Comparison of ENCODE assay signal across 33 cellular contexts in genomic region chr16:8550728-8551387, GRCh38. TPM values are rescaled to one million over a fixed set of nuclear protein-coding genes. Genes with fewer than 3 reads are reported as not detected.
"Had no signal": no experiment of that assay in that cellular context is flagged by ENCODE, and none has a peak within 500 bp of the region (broad histone marks: within the 10 kb centered on the region; RNA-seq: fewer than 3 reads in every experiment).

No MANE protein-coding gene starts in this region.

- H3K4me1 Mint-ChIP-seq: activated CD4-positive, alpha-beta memory T cell treated with anti-CD3 and anti-CD28 coated beads, Interleukin-2, amount 10 ng/mL, durations not matched to agents 7 days and 5 days; activated CD4-positive, alpha-beta T cell treated with anti-CD3 and anti-CD28 coated beads, Interleukin-2, amount 10 ng/mL, durations not matched to agents 7 days and 5 days; activated T-helper 17 cell treated with anti-CD3 and anti-CD28 coated beads, Interleukin-2, amount 50 U/mL, for 72 hours had no signal

- H3K27ac Mint-ChIP-seq: activated CD4-positive, alpha-beta memory T cell treated with anti-CD3 and anti-CD28 coated beads, Interleukin-2, amount 10 ng/mL, durations not matched to agents 7 days and 5 days; activated CD4-positive, alpha-beta T cell treated with anti-CD3 and anti-CD28 coated beads, Interleukin-2, amount 10 ng/mL, durations not matched to agents 7 days and 5 days; activated naive CD8-positive, alpha-beta T cell; activated T-helper 17 cell treated with anti-CD3 and anti-CD28 coated beads, Interleukin-2, amount 50 U/mL, for 72 hours; effector memory CD8-positive, alpha-beta T cell had no signal

- ATAC-seq: activated T-cell treated with anti-CD3 and anti-CD28 coated beads, Interleukin-2, amount 50 U/mL, for 4 hours; activated T-helper 17 cell treated with anti-CD3 and anti-CD28 coated beads, Interleukin-2, amount 50 U/mL, for 72 hours; effector memory CD8-positive, alpha-beta T cell; gastroesophageal sphincter had no signal

- H3K27me3 ChIP-seq: brain microvascular endothelial cell had no signal

- H3K9me3 Mint-ChIP-seq: activated CD4-positive, alpha-beta memory T cell treated with anti-CD3 and anti-CD28 coated beads, Interleukin-2, amount 10 ng/mL, durations not matched to agents 7 days and 5 days; activated CD4-positive, alpha-beta T cell treated with anti-CD3 and anti-CD28 coated beads, Interleukin-2, amount 10 ng/mL, durations not matched to agents 7 days and 5 days; activated T-cell treated with anti-CD3 and anti-CD28 coated beads, Interleukin-2, amount 50 U/mL, for 4 hours; activated T-helper 17 cell treated with anti-CD3 and anti-CD28 coated beads, Interleukin-2, amount 50 U/mL, for 72 hours; effector memory CD8-positive, alpha-beta T cell had no signal

- H3K4me3 ChIP-seq: esophagus muscularis mucosa, gastroesophageal sphincter had no signal

- H3K27ac ChIP-seq: brain microvascular endothelial cell, esophagus muscularis mucosa, gastroesophageal sphincter had no signal

- H3K4me3 Mint-ChIP-seq: activated CD4-positive, alpha-beta memory T cell treated with anti-CD3 and anti-CD28 coated beads, Interleukin-2, amount 10 ng/mL, durations not matched to agents 7 days and 5 days; activated CD4-positive, alpha-beta T cell treated with anti-CD3 and anti-CD28 coated beads, Interleukin-2, amount 10 ng/mL, durations not matched to agents 7 days and 5 days; activated naive CD8-positive, alpha-beta T cell; activated T-cell treated with anti-CD3 and anti-CD28 coated beads, Interleukin-2, amount 50 U/mL, for 4 hours; activated T-helper 17 cell treated with anti-CD3 and anti-CD28 coated beads, Interleukin-2, amount 50 U/mL, for 72 hours; effector memory CD8-positive, alpha-beta T cell had no signal

- DNase-seq: activated CD4-positive, alpha-beta memory T cell treated with anti-CD3 and anti-CD28 coated beads, Interleukin-2, amount 10 ng/mL, durations not matched to agents 7 days and 5 days; activated CD4-positive, alpha-beta T cell treated with anti-CD3 and anti-CD28 coated beads for 1 hour; activated CD4-positive, alpha-beta T cell treated with anti-CD3 and anti-CD28 coated beads for 4 hours; activated CD4-positive, alpha-beta T cell treated with anti-CD3 and anti-CD28 coated beads, Interleukin-2, amount 10 ng/mL, durations not matched to agents 7 days and 5 days; activated CD4-positive, alpha-beta T cell treated with anti-CD3 and anti-CD28 coated beads, Interleukin-2, amount 50 U/mL, for 4 hours; activated CD8-positive, alpha-beta memory T cell treated with anti-CD3 and anti-CD28 coated beads for 24 hours; activated effector memory CD4-positive, alpha-beta T cell treated with Interleukin-2 at 50 U/mL for 16 hours; activated gamma-delta T cell treated with Interleukin-2 at 50 U/mL for 16 hours; activated naive CD4-positive, alpha-beta T cell treated with anti-CD3 and anti-CD28 coated beads, Interleukin-2, amount 50 U/mL, for 16 hours; activated naive CD4-positive, alpha-beta T cell treated with Interleukin-2 at 50 U/mL for 16 hours; activated T-cell treated with anti-CD3 and anti-CD28 coated beads, Interleukin-2, amount 50 U/mL, for 4 hours; amniotic stem cell; anterior cingulate cortex; brain microvascular endothelial cell; cortex of kidney; dermis blood vessel endothelial cell; effector CD4-positive, alpha-beta T cell; effector memory CD8-positive, alpha-beta T cell; erythroblast; foreskin melanocyte; T-helper 2 cell had no signal

- FAIRE-seq: astrocyte, bronchial epithelial cell, colon had no signal

- H3K9me3 ChIP-seq: esophagus muscularis mucosa, gastroesophageal sphincter had no signal

- H3K4me1 ChIP-seq: esophagus muscularis mucosa, gastroesophageal sphincter had no signal

- H3K36me3 ChIP-seq: brain microvascular endothelial cell, esophagus muscularis mucosa, gastroesophageal sphincter had no signal

- H3K36me3 Mint-ChIP-seq: activated naive CD8-positive, alpha-beta T cell had no signal

RNA-seq across cellular contexts. Expression of gene TMEM114, which starts 39.5 kb away (rescaled TPM):
- total RNA-seq: activated CD4-positive, alpha-beta memory T cell treated with anti-CD3 and anti-CD28 coated beads, Interleukin-2, amount 10 ng/mL, durations not matched to agents 7 days and 5 days; activated CD4-positive, alpha-beta T cell treated with anti-CD3 and anti-CD28 coated beads, Interleukin-2, amount 10 ng/mL, durations not matched to agents 7 days and 5 days; activated T-cell treated with anti-CD3 and anti-CD28 coated beads, Interleukin-2, amount 50 U/mL, for 4 hours; activated T-helper 17 cell treated with anti-CD3 and anti-CD28 coated beads, Interleukin-2, amount 50 U/mL, for 72 hours; astrocyte; bronchial epithelial cell; cardiac septum; chondrocyte; dermis blood vessel endothelial cell; esophagus muscularis mucosa; gastroesophageal sphincter; glomerular endothelial cell; T-helper 1 cell treated with Interleukin-12 subunit alpha and Interleukin-12 subunit beta and Interleukin-4 antibody, amounts not matched to agents 30 ng/mL and 1 ng/mL, for 36 hours had no signal
- polyA plus RNA-seq: adipose tissue had no signal
